ENCODE assay signal across 16 cellular contexts in genomic region chr1:174008979-174009378, GRCh38. TPM values are rescaled to one million over a fixed set of nuclear protein-coding genes. Genes with fewer than 3 reads are reported as not detected.
A peak's percentile ranks its signal among the peaks of the same experiment; 100 is the strongest.
DNase-seq lines count a peak whose midpoint lies in the region; ATAC-seq, FAIRE-seq and TF ChIP-seq lines count a peak whose summit lies in the region.
"Had no signal": no experiment of that assay in that cellular context is flagged by ENCODE, and none has a peak within 500 bp of the region (broad histone marks: within the 10 kb centered on the region; RNA-seq: fewer than 3 reads in every experiment).

No MANE protein-coding gene starts in this region.

- H3K4me1 Mint-ChIP-seq in HFFc6 (ENCODE audit: low read depth) = peaks cover 50% of the 10 kb centered on the region

- H3K4me2 ChIP-seq in A549 = no peak overlapping the region

- H3K27ac Mint-ChIP-seq in HFFc6 = peak overlapping the region; percentile 2; the same call in 1 of the 2 replicates
- H3K27ac Mint-ChIP-seq: activated CD4-positive, alpha-beta T cell treated with anti-CD3 and anti-CD28 coated beads, Interleukin-2, amount 10 ng/mL, durations not matched to agents 7 days and 5 days had no signal

- no peak for ATAC-seq in A549
- ATAC-seq in left colon = peak; percentile 77
- no peak for ATAC-seq in GM19023 (IDR thresholded peaks at IDR 0.05; ENCODE audit: unreplicated experiment)
- ATAC-seq: right cardiac atrium had no signal

- DNase-seq in A549 (ENCODE audit: low read depth in 1 of 2, low spot score in 1 of 2) (no peak), HFFc6 (no peak), SKM-1 (lab: John Stamatoyannopoulos, UW; ENCODE audit: unreplicated experiment) (peak; percentile 73), left colon (no peak), NCI-H345 (lab: John Stamatoyannopoulos, UW) (no peak), DMS114 treated with DMSO at 0.1 percent for 48 hours (lab: John Stamatoyannopoulos, UW; ENCODE audit: unreplicated experiment) (no peak)
- no peak for DNase-seq in activated CD4-positive, alpha-beta T cell treated with anti-CD3 and anti-CD28 coated beads for 1 hour
- DNase-seq: activated CD4-positive, alpha-beta T cell treated with anti-CD3 and anti-CD28 coated beads, Interleukin-2, amount 10 ng/mL, durations not matched to agents 7 days and 5 days; anterior cingulate cortex; NCI-H1930; NCI-H526; nephron progenitor cell; right cardiac atrium; stimulated activated CD4-positive, alpha-beta T cell treated with anti-CD3 and anti-CD28 coated beads, Interleukin-2, amount 100 ng/mL, for 48 hours; upper lobe of left lung had no signal

- TF ChIP-seq POLR2A in A549 (IDR thresholded peaks at IDR 0.05; ENCODE audit: low read length) = no peak

- WGBS in A549 (ENCODE audit: missing lambda C conversion rate) = 93% methylated on average over 1 of the region's 1 CpG

- FAIRE-seq in A549 (lab: Jason Lieb, UNC) = no peak

- TF ChIP-seq CTCF in A549 (IDR thresholded peaks at IDR 0.05) (no peak), HFFc6 (IDR thresholded peaks at IDR 0.05) (no peak)

- no peak for TF ChIP-seq EP300 in A549 (IDR thresholded peaks at IDR 0.05)

- no peak overlapping the region for H3K27ac ChIP-seq in A549

- CTCF ChIA-PET in A549 (lab: Yijun Ruan, JAX) = interaction anchor here (0.6 kb wide), 1 partner anchor 764 kb away, joined by 3 read pairs; no protein-coding TSS in a partner anchor

- H3K27me3 Mint-ChIP-seq in HFFc6 (ENCODE audit: insufficient read depth) = no peaks in the 10 kb centered on the region
- H3K27me3 Mint-ChIP-seq: activated CD4-positive, alpha-beta T cell treated with anti-CD3 and anti-CD28 coated beads, Interleukin-2, amount 10 ng/mL, durations not matched to agents 7 days and 5 days had no signal

- peaks cover 8% of the 10 kb centered on the region; the same call in 1 of the 2 replicates for H3K36me3 Mint-ChIP-seq in HFFc6 (ENCODE audit: low read depth)

- H3K9me3 ChIP-seq in A549 = no peaks in the 10 kb centered on the region
- H3K9me3 ChIP-seq: upper lobe of left lung had no signal

- no peak overlapping the region for H3K4me3 ChIP-seq in A549
- H3K4me3 ChIP-seq: upper lobe of left lung had no signal

- no peak overlapping the region for H3K4me3 Mint-ChIP-seq in HFFc6
- H3K4me3 Mint-ChIP-seq: activated CD4-positive, alpha-beta T cell treated with anti-CD3 and anti-CD28 coated beads, Interleukin-2, amount 10 ng/mL, durations not matched to agents 7 days and 5 days; nephron progenitor cell had no signal

- no peak for TF ChIP-seq RAD21 in A549 (conservative IDR thresholded peaks at IDR 0.05 in 1 of 2, IDR thresholded peaks at IDR 0.05 in 1 of 2)

- H3K9me3 Mint-ChIP-seq in HFFc6 = no peaks in the 10 kb centered on the region

- intact Hi-C loops in left colon (cut with DNase I, micrococcal nuclease) = no loop called here

- peaks cover 5% of the 10 kb centered on the region; the same call in 1 of the 3 replicates for H3K4me1 ChIP-seq in A549

- POLR2A ChIA-PET in A549 (lab: Yijun Ruan, JAX) = interaction anchor here (0.6 to 3.1 kb wide), 2 partner anchors 10 to 13 kb away, joined by 3 to 10 read pairs; partner anchors contain the start of gene RC3H1

TF ChIP-seq in A549, 52 proteins besides CTCF, POLR2A, EP300 and RAD21:
- TF ChIP-seq EHF (CRISPR knock-in tag; IDR thresholded peaks at IDR 0.05) (no peak), CEBPB (IDR thresholded peaks at IDR 0.05) (peak; percentile 17 to 18; a peak in 1 of 4 replicates)

RNA-seq across cellular contexts. Expression of gene RC3H1, which starts 13.2 kb away (rescaled TPM):
- 12.7 and 17.3 TPM in 2 replicates for polyA plus RNA-seq in A549 (2011; rRNA removed)
- polyA plus RNA-seq in A549 (2012; cell fraction: cytosol; rRNA removed) = 2.3 and 2.7 TPM in 2 replicates
- 1.6 and 2.1 TPM in 2 replicates for polyA plus RNA-seq in A549 (2012; cell fraction: nucleus; rRNA removed)
- 4.0 TPM in 3 replicates for polyA plus RNA-seq in A549 (2017; fragmentation: RNase III; extraction: RNeasy Plus Mini Kit Qiagen cat#74134 plus additional on column Dnase treatment)
- 41.0 and 49.1 TPM in 2 replicates for polyA minus RNA-seq in A549 (2011; rRNA and poly(A)+ RNA removed)
- 10 to 100 TPM; 21.9 to 28.2 (median 23.3) TPM for total RNA-seq in HFFc6 (2021; fragmentation: NEBNext Ultra II Directional; extraction: Animal tissue kit (Norgen Biotek cat#: 25700))
- 10 to 100 TPM; 34.9 to 37.8 TPM for total RNA-seq in left colon
